In genomic region chr6:28922841-28923317, GRCh38 we compare ENCODE assay signal across 8 cellular contexts. TPM values are rescaled to one million over a fixed set of nuclear protein-coding genes. Genes with fewer than 3 reads are reported as not detected.
DNase-seq lines count a peak whose midpoint lies in the region; ATAC-seq and TF ChIP-seq lines count a peak whose summit lies in the region.

No MANE protein-coding gene starts in this region.

- H3K27me3 ChIP-seq in SJSA1 (replicated peaks), result no peaks in the 10 kb centered on the region
- H3K27me3 ChIP-seq in iPS-15b (ENCODE audit: control insufficient read depth, insufficient read depth, low read length), result no peaks in the 10 kb centered on the region
- H3K27me3 ChIP-seq in skeletal muscle satellite cell (ENCODE audit: control insufficient read depth, insufficient read depth, low read length), result no peaks in the 10 kb centered on the region

- in situ Hi-C loops in astrocyte of the spinal cord (cut with HindIII; ENCODE audit: low sequenced_read_pairs), result no loop called here

- TF ChIP-seq CTCF in astrocyte of the spinal cord (IDR thresholded peaks at IDR 0.05; ENCODE audit: low read depth, low read length), result no peak

- DNase-seq in DMS53 (lab: John Stamatoyannopoulos, UW) (peak; percentile 77), SJSA1 (ENCODE audit: low read depth in 1 of 2, low spot score in 2 of 2) (peak in 1 of 2 experiments; percentile 48), astrocyte of the spinal cord (ENCODE audit: low read depth, low spot score) (peak; percentile 40), cerebellar nuclear complex (lab: John Stamatoyannopoulos, UW) (no peak)

- H3K27ac ChIP-seq in SJSA1, result peak overlapping the region; percentile 55

- H3K9me3 ChIP-seq in SJSA1 (replicated peaks), result no peaks in the 10 kb centered on the region
- no peaks in the 10 kb centered on the region for H3K9me3 ChIP-seq in iPS-15b (ENCODE audit: control insufficient read depth, insufficient read depth, low read length)
- no peaks in the 10 kb centered on the region for H3K9me3 ChIP-seq in skeletal muscle satellite cell (replicated peaks; ENCODE audit: low read length)

- H3K4me1 ChIP-seq in SJSA1 (replicated peaks) (peaks cover 10% of the 10 kb centered on the region), iPS-15b (ENCODE audit: control insufficient read depth, insufficient read depth, low read length) (peaks cover 6% of the 10 kb centered on the region), skeletal muscle satellite cell (ENCODE audit: control insufficient read depth, insufficient read depth, low read length) (peaks cover 14% of the 10 kb centered on the region)

- H3K4me3 ChIP-seq in SJSA1, result peak overlapping the region; percentile 82
- H3K4me3 ChIP-seq in astrocyte of the spinal cord (ENCODE audit: low read depth, low read length), result peak overlapping the region; percentile 89
- H3K4me3 ChIP-seq in iPS-15b (ENCODE audit: low read depth, low read length), result peak overlapping the region; percentile 86
- H3K4me3 ChIP-seq in skeletal muscle satellite cell (ENCODE audit: low read length), result peak overlapping the region; percentile 84

- peak overlapping the region; percentile 97 for H3K9ac ChIP-seq in iPS-15b (ENCODE audit: low read depth, low read length)
- peak overlapping the region; percentile 88 for H3K9ac ChIP-seq in skeletal muscle satellite cell (ENCODE audit: low read depth, low read length)

- ATAC-seq in GM19455 (IDR thresholded peaks at IDR 0.05; ENCODE audit: unreplicated experiment) (peak; percentile 27), HG03571 (IDR thresholded peaks at IDR 0.05; ENCODE audit: unreplicated experiment) (peak; percentile 34)

- peak overlapping the region; percentile 92 for H3K4me2 ChIP-seq in skeletal muscle satellite cell (ENCODE audit: low read length)

- peaks cover 53% of the 10 kb centered on the region for H3K36me3 ChIP-seq in SJSA1
- peaks cover 32% of the 10 kb centered on the region for H3K36me3 ChIP-seq in iPS-15b (ENCODE audit: control insufficient read depth, insufficient read depth, low read length)
- H3K36me3 ChIP-seq in skeletal muscle satellite cell (ENCODE audit: insufficient read depth, low read length), result peaks cover 39% of the 10 kb centered on the region

RNA-seq across cellular contexts. Expression of gene TRIM27, which starts 0.9 kb away (rescaled TPM):
- 38.2 and 61.4 TPM in 2 replicates for total RNA-seq in SJSA1 (2014; rRNA removed; shearing (Covaris generic))
- total RNA-seq in skeletal muscle satellite cell (2012; rRNA removed), result 62.1 and 68.1 TPM in 2 replicates

Comparison
In these comparisons a context has a peak if more than half of its experiments do, and no peak if none do; other contexts are left out.
1. DNase-seq: peak in DMS53 (single experiment) and astrocyte of the spinal cord (single experiment); none in cerebellar nuclear complex (0 of 2).
2. Peak in every context shown above with its lines, with median percentiles within 50 percentile points of each other: H3K4me3 ChIP-seq.